In the genomic region with DNA sequence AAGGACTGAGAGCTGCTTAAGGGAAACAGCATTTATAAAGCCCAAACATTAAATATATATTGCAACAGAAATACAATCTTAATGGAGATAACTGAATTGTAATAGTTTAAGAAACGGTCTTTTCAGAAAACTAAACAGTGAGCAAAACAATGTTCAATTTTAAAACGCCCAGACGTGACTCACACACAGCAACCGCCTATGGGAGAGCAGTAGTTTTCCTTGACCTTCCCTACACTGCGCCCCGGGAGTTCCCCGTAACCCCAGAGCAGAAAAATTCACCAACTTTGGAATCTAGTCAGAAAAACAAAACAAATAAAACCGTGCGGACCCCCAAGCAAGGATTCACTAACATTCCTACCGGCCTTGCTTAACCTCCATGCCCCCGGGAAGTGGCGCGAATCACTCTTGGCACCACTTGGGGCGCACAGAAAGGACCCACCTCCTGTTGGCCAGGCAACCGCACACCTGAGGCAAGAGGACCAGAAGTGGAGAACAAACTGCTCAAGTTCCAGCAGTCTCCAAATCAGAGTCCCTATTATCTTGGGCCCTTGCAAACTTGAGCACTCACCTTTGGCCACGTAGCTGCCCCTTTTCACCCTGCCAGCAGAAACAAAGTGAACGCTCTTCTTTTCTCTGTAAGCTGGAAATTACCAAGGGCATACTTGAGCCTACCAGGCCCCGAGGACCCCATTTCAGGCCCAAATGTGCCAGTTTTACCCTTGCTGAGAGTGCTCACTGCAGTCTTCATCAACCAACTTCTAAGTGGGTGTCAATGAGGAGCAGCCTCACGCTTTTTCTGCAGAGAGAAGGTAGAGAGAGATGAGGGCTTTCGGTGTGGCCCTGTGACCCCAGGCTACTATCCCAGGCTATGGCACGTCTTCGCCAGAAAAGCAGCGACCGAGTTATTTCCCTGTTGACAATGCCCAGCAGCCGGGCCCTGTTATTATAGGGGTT, we compare ENCODE assay signal across 1 cellular context.
TF ChIP-seq lines count a peak whose summit lies in the region.

No MANE protein-coding gene starts in this region.

TF ChIP-seq in H1, 55 proteins besides CTCF, POLR2A, EP300 and RAD21 (continued from another document):
- TF ChIP-seq YY1 (IDR thresholded peaks at IDR 0.05; ENCODE audit: low read depth, low read length) (0 out of 2 replicates have a peak, but pooled peaks have one; percentile 39), EZH2 (IDR thresholded peaks at IDR 0.05; ENCODE audit: low read depth, low read length, severe bottlenecking) (no peak), CREB1 (IDR thresholded peaks at IDR 0.05) (no peak), CEBPB (IDR thresholded peaks at IDR 0.05; ENCODE audit: low read depth, low read length) (0 out of 2 replicates have a peak, but pooled peaks have one; percentile 3), CTBP2 (IDR thresholded peaks at IDR 0.05; ENCODE audit: borderline replicate concordance, insufficient read depth, insufficient read length, low read length) (peak; percentile 92), ZNF274 (IDR thresholded peaks at IDR 0.05; ENCODE audit: borderline replicate concordance, extremely low read depth, low read length) (no peak), EGR1 (IDR thresholded peaks at IDR 0.05; ENCODE audit: borderline replicate concordance, low read depth, low read length) (no peak), KDM4A (IDR thresholded peaks at IDR 0.05; ENCODE audit: low read depth, low read length, severe bottlenecking) (no peak), TEAD4 (IDR thresholded peaks at IDR 0.05; ENCODE audit: low read depth, low read length) (0 out of 2 replicates have a peak, but pooled peaks have one; percentile 6), SIN3A (conservative IDR thresholded peaks at IDR 0.05 in 1 of 2, IDR thresholded peaks at IDR 0.05 in 1 of 2; ENCODE audit: low read depth in 1 of 2, low read length in 2 of 2) (no peak; a peak in 1 of 4 replicates), SIRT6 (IDR thresholded peaks at IDR 0.05; ENCODE audit: low read length) (no peak), ASH2L (IDR thresholded peaks at IDR 0.05; ENCODE audit: low read length) (no peak), SP2 (IDR thresholded peaks at IDR 0.05; ENCODE audit: low read length) (no peak), SIX5 (IDR thresholded peaks at IDR 0.05; ENCODE audit: low read depth, low read length) (no peak)
- TF ChIP-seq, protein P1, sequence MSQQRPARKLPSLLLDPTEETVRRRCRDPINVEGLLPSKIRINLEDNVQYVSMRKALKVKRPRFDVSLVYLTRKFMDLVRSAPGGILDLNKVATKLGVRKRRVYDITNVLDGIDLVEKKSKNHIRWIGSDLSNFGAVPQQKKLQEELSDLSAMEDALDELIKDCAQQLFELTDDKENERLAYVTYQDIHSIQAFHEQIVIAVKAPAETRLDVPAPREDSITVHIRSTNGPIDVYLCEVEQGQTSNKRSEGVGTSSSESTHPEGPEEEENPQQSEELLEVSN (IDR thresholded peaks at IDR 0.05), result no peak
- TF ChIP-seq, protein P2, sequence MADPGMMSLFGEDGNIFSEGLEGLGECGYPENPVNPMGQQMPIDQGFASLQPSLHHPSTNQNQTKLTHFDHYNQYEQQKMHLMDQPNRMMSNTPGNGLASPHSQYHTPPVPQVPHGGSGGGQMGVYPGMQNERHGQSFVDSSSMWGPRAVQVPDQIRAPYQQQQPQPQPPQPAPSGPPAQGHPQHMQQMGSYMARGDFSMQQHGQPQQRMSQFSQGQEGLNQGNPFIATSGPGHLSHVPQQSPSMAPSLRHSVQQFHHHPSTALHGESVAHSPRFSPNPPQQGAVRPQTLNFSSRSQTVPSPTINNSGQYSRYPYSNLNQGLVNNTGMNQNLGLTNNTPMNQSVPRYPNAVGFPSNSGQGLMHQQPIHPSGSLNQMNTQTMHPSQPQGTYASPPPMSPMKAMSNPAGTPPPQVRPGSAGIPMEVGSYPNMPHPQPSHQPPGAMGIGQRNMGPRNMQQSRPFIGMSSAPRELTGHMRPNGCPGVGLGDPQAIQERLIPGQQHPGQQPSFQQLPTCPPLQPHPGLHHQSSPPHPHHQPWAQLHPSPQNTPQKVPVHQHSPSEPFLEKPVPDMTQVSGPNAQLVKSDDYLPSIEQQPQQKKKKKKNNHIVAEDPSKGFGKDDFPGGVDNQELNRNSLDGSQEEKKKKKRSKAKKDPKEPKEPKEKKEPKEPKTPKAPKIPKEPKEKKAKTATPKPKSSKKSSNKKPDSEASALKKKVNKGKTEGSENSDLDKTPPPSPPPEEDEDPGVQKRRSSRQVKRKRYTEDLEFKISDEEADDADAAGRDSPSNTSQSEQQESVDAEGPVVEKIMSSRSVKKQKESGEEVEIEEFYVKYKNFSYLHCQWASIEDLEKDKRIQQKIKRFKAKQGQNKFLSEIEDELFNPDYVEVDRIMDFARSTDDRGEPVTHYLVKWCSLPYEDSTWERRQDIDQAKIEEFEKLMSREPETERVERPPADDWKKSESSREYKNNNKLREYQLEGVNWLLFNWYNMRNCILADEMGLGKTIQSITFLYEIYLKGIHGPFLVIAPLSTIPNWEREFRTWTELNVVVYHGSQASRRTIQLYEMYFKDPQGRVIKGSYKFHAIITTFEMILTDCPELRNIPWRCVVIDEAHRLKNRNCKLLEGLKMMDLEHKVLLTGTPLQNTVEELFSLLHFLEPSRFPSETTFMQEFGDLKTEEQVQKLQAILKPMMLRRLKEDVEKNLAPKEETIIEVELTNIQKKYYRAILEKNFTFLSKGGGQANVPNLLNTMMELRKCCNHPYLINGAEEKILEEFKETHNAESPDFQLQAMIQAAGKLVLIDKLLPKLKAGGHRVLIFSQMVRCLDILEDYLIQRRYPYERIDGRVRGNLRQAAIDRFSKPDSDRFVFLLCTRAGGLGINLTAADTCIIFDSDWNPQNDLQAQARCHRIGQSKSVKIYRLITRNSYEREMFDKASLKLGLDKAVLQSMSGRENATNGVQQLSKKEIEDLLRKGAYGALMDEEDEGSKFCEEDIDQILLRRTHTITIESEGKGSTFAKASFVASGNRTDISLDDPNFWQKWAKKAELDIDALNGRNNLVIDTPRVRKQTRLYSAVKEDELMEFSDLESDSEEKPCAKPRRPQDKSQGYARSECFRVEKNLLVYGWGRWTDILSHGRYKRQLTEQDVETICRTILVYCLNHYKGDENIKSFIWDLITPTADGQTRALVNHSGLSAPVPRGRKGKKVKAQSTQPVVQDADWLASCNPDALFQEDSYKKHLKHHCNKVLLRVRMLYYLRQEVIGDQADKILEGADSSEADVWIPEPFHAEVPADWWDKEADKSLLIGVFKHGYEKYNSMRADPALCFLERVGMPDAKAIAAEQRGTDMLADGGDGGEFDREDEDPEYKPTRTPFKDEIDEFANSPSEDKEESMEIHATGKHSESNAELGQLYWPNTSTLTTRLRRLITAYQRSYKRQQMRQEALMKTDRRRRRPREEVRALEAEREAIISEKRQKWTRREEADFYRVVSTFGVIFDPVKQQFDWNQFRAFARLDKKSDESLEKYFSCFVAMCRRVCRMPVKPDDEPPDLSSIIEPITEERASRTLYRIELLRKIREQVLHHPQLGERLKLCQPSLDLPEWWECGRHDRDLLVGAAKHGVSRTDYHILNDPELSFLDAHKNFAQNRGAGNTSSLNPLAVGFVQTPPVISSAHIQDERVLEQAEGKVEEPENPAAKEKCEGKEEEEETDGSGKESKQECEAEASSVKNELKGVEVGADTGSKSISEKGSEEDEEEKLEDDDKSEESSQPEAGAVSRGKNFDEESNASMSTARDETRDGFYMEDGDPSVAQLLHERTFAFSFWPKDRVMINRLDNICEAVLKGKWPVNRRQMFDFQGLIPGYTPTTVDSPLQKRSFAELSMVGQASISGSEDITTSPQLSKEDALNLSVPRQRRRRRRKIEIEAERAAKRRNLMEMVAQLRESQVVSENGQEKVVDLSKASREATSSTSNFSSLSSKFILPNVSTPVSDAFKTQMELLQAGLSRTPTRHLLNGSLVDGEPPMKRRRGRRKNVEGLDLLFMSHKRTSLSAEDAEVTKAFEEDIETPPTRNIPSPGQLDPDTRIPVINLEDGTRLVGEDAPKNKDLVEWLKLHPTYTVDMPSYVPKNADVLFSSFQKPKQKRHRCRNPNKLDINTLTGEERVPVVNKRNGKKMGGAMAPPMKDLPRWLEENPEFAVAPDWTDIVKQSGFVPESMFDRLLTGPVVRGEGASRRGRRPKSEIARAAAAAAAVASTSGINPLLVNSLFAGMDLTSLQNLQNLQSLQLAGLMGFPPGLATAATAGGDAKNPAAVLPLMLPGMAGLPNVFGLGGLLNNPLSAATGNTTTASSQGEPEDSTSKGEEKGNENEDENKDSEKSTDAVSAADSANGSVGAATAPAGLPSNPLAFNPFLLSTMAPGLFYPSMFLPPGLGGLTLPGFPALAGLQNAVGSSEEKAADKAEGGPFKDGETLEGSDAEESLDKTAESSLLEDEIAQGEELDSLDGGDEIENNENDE (IDR thresholded peaks at IDR 0.05; ENCODE audit: insufficient replicate concordance, low read length), result no peak
TF ChIP-seq in H1: peak in this region for 6.
